24 cellular contexts compared by ENCODE assay signal in the genomic region with DNA sequence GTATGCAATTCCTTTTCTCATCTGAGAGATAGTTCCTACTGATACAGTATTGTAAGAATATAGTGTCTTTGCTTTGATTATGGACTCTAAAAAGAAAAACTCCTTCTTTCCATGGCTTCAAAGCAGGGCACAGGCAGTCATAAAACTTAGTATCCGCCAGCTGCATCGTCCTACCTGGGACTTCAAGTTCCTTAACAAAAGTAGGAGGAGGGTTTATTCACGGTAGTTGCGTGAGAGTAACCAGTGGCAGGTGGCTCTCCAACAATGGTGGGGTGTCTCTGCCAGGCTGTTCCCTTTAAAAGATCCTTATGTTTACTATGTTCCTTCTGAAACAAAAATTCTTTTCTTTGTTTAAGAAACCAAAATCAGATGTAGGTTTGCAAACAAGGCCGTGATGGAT.
DNase-seq lines count a peak whose midpoint lies in the region; ATAC-seq and TF ChIP-seq lines count a peak whose summit lies in the region.
"Had no signal": no experiment of that assay in that cellular context is flagged by ENCODE, and none has a peak within 500 bp of the region (broad histone marks: within the 10 kb centered on the region; RNA-seq: fewer than 3 reads in every experiment).

No MANE protein-coding gene starts in this region.

- no peak for TF ChIP-seq EP300 in esophagus muscularis mucosa (IDR thresholded peaks at IDR 0.05)

- WGBS in thymus, result 64% methylated on average over 5 of the region's 5 CpGs
- 82% methylated on average over 5 of the region's 5 CpGs for WGBS in esophagus muscularis mucosa

- H3K4me2 ChIP-seq in DOHH2 (ENCODE audit: low read length), result peak overlapping the region; percentile 91
- H3K4me2 ChIP-seq in OCI-LY7 (ENCODE audit: low read length), result peak overlapping the region; percentile 68
- H3K4me2 ChIP-seq: A549, GM23338, KMS-11 had no signal

- no peaks in the 10 kb centered on the region for H4K20me1 ChIP-seq in DOHH2 (ENCODE audit: control insufficient read depth, insufficient read depth, low read depth, low read length)
- no peaks in the 10 kb centered on the region for H4K20me1 ChIP-seq in OCI-LY7 (ENCODE audit: insufficient read depth, low read length)

- BruUV-seq in OCI-LY7 (replicated peaks; lab: Mats Ljungman, UMichigan), result no TSS peak

- peaks cover 62% of the 10 kb centered on the region for H3K4me1 ChIP-seq in DOHH2 (ENCODE audit: control insufficient read depth, low read length)
- peaks cover 59% of the 10 kb centered on the region for H3K4me1 ChIP-seq in OCI-LY7 (ENCODE audit: insufficient read depth, low read length, poor library complexity, severe bottlenecking)
- H3K4me1 ChIP-seq in thymus (ENCODE audit: control insufficient read depth, insufficient read depth, low read length), result peaks cover 37% of the 10 kb centered on the region
- H3K4me1 ChIP-seq in esophagus muscularis mucosa, result no peaks in the 10 kb centered on the region
- H3K4me1 ChIP-seq: A549, BE2C had no signal

- ATAC-seq in HG02973 (IDR thresholded peaks at IDR 0.05; ENCODE audit: unreplicated experiment), result no peak
- ATAC-seq: A549, GM23338 had no signal

- H3K27ac ChIP-seq in DOHH2 (ENCODE audit: low read depth, low read length), result peak overlapping the region; percentile 98
- H3K27ac ChIP-seq in OCI-LY7 (ENCODE audit: low read depth, low read length, poor library complexity, severe bottlenecking), result no peak overlapping the region
- H3K27ac ChIP-seq in thymus (ENCODE audit: low read depth), result peak overlapping the region; percentile 21
- no peak overlapping the region for H3K27ac ChIP-seq in esophagus muscularis mucosa (replicated peaks in 1 of 4)
- H3K27ac ChIP-seq: A549, KMS-11 had no signal

- H3K9me2 ChIP-seq in DOHH2 (replicated peaks; ENCODE audit: control insufficient read depth, low read length) (no peaks in the 10 kb centered on the region), OCI-LY7 (ENCODE audit: insufficient read depth, low read length) (no peaks in the 10 kb centered on the region)

- TF ChIP-seq CTCF in DOHH2 (IDR thresholded peaks at IDR 0.05; ENCODE audit: low read depth, low read length, poor library complexity, severe bottlenecking) (no peak), OCI-LY7 (conservative IDR thresholded peaks at IDR 0.05; ENCODE audit: low read length) (no peak), esophagus muscularis mucosa (IDR thresholded peaks at IDR 0.05) (no peak)

- peak overlapping the region; percentile 66 for H3K4me3 ChIP-seq in DOHH2 (ENCODE audit: low read length)
- no peak overlapping the region for H3K4me3 ChIP-seq in OCI-LY7 (ENCODE audit: low read depth, low read length, poor library complexity, severe bottlenecking)
- H3K4me3 ChIP-seq in thymus (ENCODE audit: low read length), result no peak overlapping the region
- H3K4me3 ChIP-seq in esophagus muscularis mucosa, result no peak overlapping the region
- H3K4me3 ChIP-seq: A549, GM23338, Peyer's patch had no signal

- H3K9me3 ChIP-seq in DOHH2 (ENCODE audit: control insufficient read depth, insufficient read depth, low read length) (no peaks in the 10 kb centered on the region), OCI-LY7 (ENCODE audit: low read length) (no peaks in the 10 kb centered on the region), thymus (ENCODE audit: control insufficient read depth) (no peaks in the 10 kb centered on the region), esophagus muscularis mucosa (no peaks in the 10 kb centered on the region)
- H3K9me3 ChIP-seq: A549, BE2C, Peyer's patch had no signal

- H3K36me3 ChIP-seq in DOHH2 (ENCODE audit: control insufficient read depth, low read length) (peaks cover 30% of the 10 kb centered on the region), OCI-LY7 (ENCODE audit: insufficient read depth, low read length) (no peaks in the 10 kb centered on the region; the same call in 1 of the 2 replicates), thymus (ENCODE audit: control insufficient read depth, insufficient read depth) (no peaks in the 10 kb centered on the region), esophagus muscularis mucosa (no peaks in the 10 kb centered on the region)
- H3K36me3 ChIP-seq: BE2C, Peyer's patch had no signal

- POLR2A ChIA-PET in OCI-LY7 (lab: Charles Lee), result no interaction called here

- peak overlapping the region; percentile 91 for H2AFZ ChIP-seq in OCI-LY7 (ENCODE audit: low read length)
- H2AFZ ChIP-seq: GM23338 had no signal

- H3F3A ChIP-seq in DOHH2 (ENCODE audit: control insufficient read depth, insufficient read depth), result peaks cover 23% of the 10 kb centered on the region

- CTCF ChIA-PET in OCI-LY7 (lab: Charles Lee; ENCODE audit: unreplicated experiment), result no interaction called here

- TF ChIP-seq POLR2A in esophagus muscularis mucosa (IDR thresholded peaks at IDR 0.05; ENCODE audit: low read depth), result no peak

- H3K27me3 ChIP-seq in DOHH2 (ENCODE audit: control insufficient read depth, low read length) (no peaks in the 10 kb centered on the region), thymus (ENCODE audit: control insufficient read depth, insufficient read depth) (no peaks in the 10 kb centered on the region), esophagus muscularis mucosa (no peaks in the 10 kb centered on the region)
- H3K27me3 ChIP-seq: BE2C, Peyer's patch had no signal

- DNase-seq in NCI-H510A treated with DMSO at 0.1 percent for 48 hours (lab: John Stamatoyannopoulos, UW) (peak; percentile 5), NCI-H510A (lab: John Stamatoyannopoulos, UW) (no peak), OCI-LY7 (ENCODE audit: low spot score) (no peak), esophagus muscularis mucosa (ENCODE audit: extremely low spot score) (no peak), posterior cingulate gyrus (no peak)
- DNase-seq: BE2C, DMS153, H9, IMR-90, NCI-H1092 treated with DMSO at 0.1 percent for 48 hours, NCI-H1436, NCI-H1930, NCI-H446, NCI-H526 treated with DMSO at 0.1 percent for 48 hours, Peyer's patch, SHP77 treated with DMSO at 0.1 percent for 48 hours, SW 1271, T-helper 9 cell had no signal

- intact Hi-C loops in OCI-LY7 (cut with micrococcal nuclease; ENCODE audit: unreplicated experiment) (loop anchor here (10.0 kb wide), 1 partner anchor 1932 kb away; no protein-coding TSS in a partner anchor), esophagus muscularis mucosa (cut with DNase I) (no loop called here), posterior cingulate gyrus (cut with DNase I) (no loop called here)

- H3K79me2 ChIP-seq in DOHH2 (ENCODE audit: control insufficient read depth, low read length) (no peaks in the 10 kb centered on the region), OCI-LY7 (ENCODE audit: insufficient read depth, low read depth, low read length) (no peaks in the 10 kb centered on the region)

Comparison
In these comparisons a context has a peak if more than half of its experiments do, and no peak if none do; other contexts are left out.
1. H3K27ac ChIP-seq: peak in DOHH2 (single experiment) and thymus (single experiment); none in OCI-LY7 (single experiment) and esophagus muscularis mucosa (0 of 4).